Comparison of ENCODE assay signal across 1 cellular context in the genomic region with DNA sequence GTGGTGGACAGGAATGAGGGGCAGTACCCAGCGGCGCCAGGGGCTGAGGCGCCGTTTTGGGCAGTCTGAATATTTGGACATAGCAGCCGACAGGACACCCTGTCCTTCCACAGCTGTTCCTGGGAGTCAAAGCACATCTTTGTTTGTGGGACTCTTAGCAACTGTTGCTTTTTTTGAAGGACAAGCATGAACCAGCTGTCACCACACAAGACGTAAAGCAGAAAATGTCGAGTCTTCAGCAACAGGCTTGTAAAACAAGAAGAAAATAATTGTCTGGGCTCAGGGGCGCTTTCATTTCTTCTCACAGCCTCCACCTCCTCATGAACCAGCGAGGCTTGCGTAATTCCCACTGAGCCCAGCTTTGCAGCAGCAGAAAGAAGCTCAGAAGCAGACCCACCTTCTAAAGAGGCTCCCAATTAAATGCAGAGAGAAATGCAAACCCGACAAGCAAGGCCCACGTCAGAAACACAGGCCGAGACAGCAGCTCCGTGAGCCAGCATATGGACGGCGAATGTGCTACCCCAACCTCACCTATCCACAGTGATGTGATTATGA.
TF ChIP-seq lines count a peak whose summit lies in the region.

No MANE protein-coding gene starts in this region.

TF ChIP-seq in HepG2, 621 proteins besides CTCF, POLR2A, EP300 and RAD21 (continued from another document):
- TF ChIP-seq, protein P1, sequence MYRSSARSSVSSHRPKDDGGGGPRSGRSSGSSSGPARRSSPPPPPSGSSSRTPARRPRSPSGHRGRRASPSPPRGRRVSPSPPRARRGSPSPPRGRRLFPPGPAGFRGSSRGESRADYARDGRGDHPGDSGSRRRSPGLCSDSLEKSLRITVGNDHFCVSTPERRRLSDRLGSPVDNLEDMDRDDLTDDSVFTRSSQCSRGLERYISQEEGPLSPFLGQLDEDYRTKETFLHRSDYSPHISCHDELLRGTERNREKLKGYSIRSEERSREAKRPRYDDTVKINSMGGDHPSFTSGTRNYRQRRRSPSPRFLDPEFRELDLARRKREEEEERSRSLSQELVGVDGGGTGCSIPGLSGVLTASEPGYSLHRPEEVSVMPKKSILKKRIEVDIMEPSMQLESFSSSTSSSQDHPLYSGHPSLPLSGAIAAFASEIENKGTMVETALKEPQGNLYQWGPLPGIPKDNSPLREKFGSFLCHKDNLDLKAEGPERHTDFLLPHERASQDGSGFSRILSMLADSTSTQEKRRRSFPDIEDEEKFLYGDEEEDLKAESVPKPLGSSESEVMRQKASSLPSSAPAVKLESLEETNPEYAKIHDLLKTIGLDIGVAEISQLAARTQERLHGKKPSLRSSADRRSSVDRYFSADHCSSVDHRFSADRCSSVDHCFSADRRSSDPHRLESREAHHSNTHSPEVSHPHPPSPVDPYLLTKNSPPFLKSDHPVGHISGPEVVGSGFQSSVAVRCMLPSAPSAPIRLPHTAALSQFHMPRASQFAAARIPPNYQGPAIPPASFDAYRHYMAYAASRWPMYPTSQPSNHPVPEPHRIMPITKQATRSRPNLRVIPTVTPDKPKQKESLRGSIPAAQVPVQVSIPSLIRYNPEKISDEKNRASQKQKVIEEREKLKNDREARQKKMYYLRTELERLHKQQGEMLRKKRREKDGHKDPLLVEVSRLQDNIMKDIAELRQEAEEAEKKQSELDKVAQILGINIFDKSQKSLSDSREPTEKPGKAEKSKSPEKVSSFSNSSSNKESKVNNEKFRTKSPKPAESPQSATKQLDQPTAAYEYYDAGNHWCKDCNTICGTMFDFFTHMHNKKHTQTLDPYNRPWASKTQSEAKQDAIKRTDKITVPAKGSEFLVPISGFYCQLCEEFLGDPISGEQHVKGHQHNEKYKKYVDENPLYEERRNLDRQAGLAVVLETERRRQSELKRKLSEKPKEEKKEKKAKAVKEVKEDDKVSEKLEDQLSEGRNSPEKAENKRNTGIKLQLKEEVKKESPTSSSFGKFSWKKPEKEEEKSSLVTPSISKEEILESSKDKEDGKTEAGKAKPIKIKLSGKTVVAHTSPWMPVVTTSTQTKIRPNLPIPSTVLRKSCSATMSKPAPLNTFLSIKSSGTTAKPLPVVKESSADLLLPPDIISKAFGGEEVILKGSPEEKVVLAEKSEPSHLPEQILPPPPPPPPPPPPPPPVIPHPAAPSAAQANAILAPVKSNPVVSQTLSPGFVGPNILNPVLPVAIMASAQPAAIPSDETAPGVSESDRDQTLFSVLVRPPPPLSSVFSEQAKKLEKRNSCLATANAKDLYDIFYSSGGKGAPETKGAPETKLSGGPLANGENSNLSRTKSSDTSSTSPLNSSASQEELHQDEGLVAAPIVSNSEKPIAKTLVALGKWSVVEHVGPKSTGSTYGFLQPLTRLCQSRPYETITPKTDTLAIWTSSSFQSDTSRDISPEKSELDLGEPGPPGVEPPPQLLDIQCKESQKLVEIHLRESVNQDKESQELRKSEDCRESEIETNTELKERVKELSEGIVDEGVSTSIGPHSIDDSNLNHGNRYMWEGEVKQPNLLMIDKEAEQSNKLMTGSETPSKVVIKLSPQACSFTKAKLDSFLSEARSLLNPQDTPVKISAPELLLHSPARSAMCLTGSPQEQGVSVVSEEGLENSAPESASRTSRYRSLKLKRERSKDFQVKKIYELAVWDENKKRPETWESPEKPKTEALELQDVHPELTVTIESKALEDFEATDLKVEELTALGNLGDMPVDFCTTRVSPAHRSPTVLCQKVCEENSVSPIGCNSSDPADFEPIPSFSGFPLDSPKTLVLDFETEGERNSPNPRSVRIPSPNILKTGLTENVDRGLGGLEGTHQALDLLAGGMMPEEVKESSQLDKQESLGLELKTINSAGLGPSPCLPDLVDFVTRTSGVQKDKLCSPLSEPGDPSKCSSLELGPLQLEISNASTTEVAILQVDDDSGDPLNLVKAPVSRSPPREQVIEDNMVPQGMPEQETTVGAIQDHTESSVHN (CRISPR knock-in tag; IDR thresholded peaks at IDR 0.05) = no peak
